Comparison of ENCODE assay signal across 41 cellular contexts in the genomic region with DNA sequence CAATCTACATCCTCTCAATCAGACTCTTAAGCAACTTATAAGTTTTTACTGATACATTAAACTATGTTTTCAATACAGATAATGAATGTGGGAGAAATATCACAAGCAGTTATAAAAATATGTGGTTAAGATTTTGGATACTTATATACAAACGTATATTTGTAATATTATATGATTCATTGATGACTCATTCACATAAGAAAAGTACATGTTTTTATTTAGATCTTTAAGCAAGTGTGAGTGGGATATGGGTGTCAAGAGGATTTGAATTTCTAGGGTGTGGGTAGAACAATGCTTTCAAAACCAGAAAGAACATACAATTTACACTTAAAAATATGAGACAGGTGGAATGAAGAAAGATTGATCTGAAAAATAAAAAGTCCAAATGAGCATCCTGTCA. TPM values are rescaled to one million over a fixed set of nuclear protein-coding genes. Genes with fewer than 3 reads are reported as not detected.
"Had no signal": no experiment of that assay in that cellular context is flagged by ENCODE, and none has a peak within 500 bp of the region (broad histone marks: within the 10 kb centered on the region; RNA-seq: fewer than 3 reads in every experiment).

No MANE protein-coding gene starts in this region.

- H3K27ac Mint-ChIP-seq: activated CD4-positive, alpha-beta T cell treated with anti-CD3 and anti-CD28 coated beads for 36 hours; activated CD4-positive, alpha-beta T cell treated with anti-CD3 and anti-CD28 coated beads, Interleukin-2, amount 10 ng/mL, durations not matched to agents 7 days and 5 days; activated CD8-positive, alpha-beta T cell treated with anti-CD3 and anti-CD28 coated beads for 36 hours; activated naive CD4-positive, alpha-beta T cell treated with anti-CD3 and anti-CD28 coated beads for 36 hours; activated naive CD4-positive, alpha-beta T cell treated with anti-CD3 and anti-CD28 coated beads, Interleukin-2, amount 50 U/mL, for 72 hours; activated naive CD8-positive, alpha-beta T cell treated with anti-CD3 and anti-CD28 coated beads for 36 hours; activated T-cell treated with anti-CD3 and anti-CD28 coated beads, Interleukin-2, amount 50 U/mL, for 72 hours; activated T-helper 1 cell treated with anti-CD3 and anti-CD28 coated beads, Interleukin-12 subunit alpha, Interleukin-12 subunit beta, Interleukin-2, Interleukin-4 antibody, amounts not matched to agents 30 ng/mL and 10 ng/mL and 1 ng/mL, durations not matched to agents 14 hours and 24 hours and 36 hours; activated T-helper 17 cell treated with anti-CD3 and anti-CD28 coated beads, Interleukin-2, amount 50 U/mL, for 72 hours; T-cell; T-helper 17 cell; WTC11 had no signal

- H3K4me1 Mint-ChIP-seq: activated CD4-positive, alpha-beta T cell treated with anti-CD3 and anti-CD28 coated beads for 36 hours; activated CD4-positive, alpha-beta T cell treated with anti-CD3 and anti-CD28 coated beads, Interleukin-2, amount 10 ng/mL, durations not matched to agents 7 days and 5 days; activated naive CD8-positive, alpha-beta T cell treated with anti-CD3 and anti-CD28 coated beads for 36 hours; activated T-helper 17 cell treated with anti-CD3 and anti-CD28 coated beads, Interleukin-2, amount 50 U/mL, for 72 hours; central memory CD8-positive, alpha-beta T cell; T-cell; T-helper 17 cell; WTC11 had no signal

- H3K9me3 Mint-ChIP-seq: activated T-helper 1 cell treated with anti-CD3 and anti-CD28 coated beads, Interleukin-12 subunit alpha, Interleukin-12 subunit beta, Interleukin-2, Interleukin-4 antibody, amounts not matched to agents 30 ng/mL and 10 ng/mL and 1 ng/mL, durations not matched to agents 14 hours and 24 hours and 36 hours had no signal

- FAIRE-seq: astrocyte had no signal

- H3K27me3 Mint-ChIP-seq: activated CD4-positive, alpha-beta T cell treated with anti-CD3 and anti-CD28 coated beads for 36 hours; activated CD4-positive, alpha-beta T cell treated with anti-CD3 and anti-CD28 coated beads, Interleukin-2, amount 10 ng/mL, durations not matched to agents 7 days and 5 days; activated CD8-positive, alpha-beta T cell treated with anti-CD3 and anti-CD28 coated beads for 36 hours; activated naive CD8-positive, alpha-beta T cell treated with anti-CD3 and anti-CD28 coated beads for 36 hours; central memory CD8-positive, alpha-beta T cell; T-cell; T-helper 17 cell had no signal

- H3K36me3 ChIP-seq: adrenal gland, brain microvascular endothelial cell, breast epithelium, cardiac muscle cell, WERI-Rb-1 had no signal

- H3K4me3 Mint-ChIP-seq: activated CD4-positive, alpha-beta T cell treated with anti-CD3 and anti-CD28 coated beads for 36 hours; activated CD4-positive, alpha-beta T cell treated with anti-CD3 and anti-CD28 coated beads, Interleukin-2, amount 10 ng/mL, durations not matched to agents 7 days and 5 days; activated CD8-positive, alpha-beta T cell treated with anti-CD3 and anti-CD28 coated beads for 36 hours; activated naive CD4-positive, alpha-beta T cell treated with anti-CD3 and anti-CD28 coated beads for 36 hours; activated naive CD8-positive, alpha-beta T cell treated with anti-CD3 and anti-CD28 coated beads for 36 hours; activated T-cell treated with anti-CD3 and anti-CD28 coated beads, Interleukin-2, amount 50 U/mL, for 4 hours; activated T-cell treated with anti-CD3 and anti-CD28 coated beads, Interleukin-2, amount 50 U/mL, for 72 hours; activated T-helper 1 cell treated with anti-CD3 and anti-CD28 coated beads, Interleukin-12 subunit alpha, Interleukin-12 subunit beta, Interleukin-2, Interleukin-4 antibody, amounts not matched to agents 30 ng/mL and 10 ng/mL and 1 ng/mL, durations not matched to agents 14 hours and 24 hours and 36 hours; activated T-helper 17 cell treated with anti-CD3 and anti-CD28 coated beads, Interleukin-2, amount 50 U/mL, for 72 hours; central memory CD8-positive, alpha-beta T cell; T-cell; T-helper 17 cell; WTC11 had no signal

- ATAC-seq: activated CD4-positive, alpha-beta T cell treated with anti-CD3 and anti-CD28 coated beads for 36 hours; activated CD4-positive, CD25-positive, alpha-beta regulatory T cell treated with anti-CD3 and anti-CD28 coated beads, Interleukin-2, amount 50 U/mL, for 24 hours; activated CD8-positive, alpha-beta T cell treated with anti-CD3 and anti-CD28 coated beads for 36 hours; activated naive CD4-positive, alpha-beta T cell treated with anti-CD3 and anti-CD28 coated beads, Interleukin-2, amount 50 U/mL, for 72 hours; activated T-cell treated with anti-CD3 and anti-CD28 coated beads, Interleukin-2, amount 50 U/mL, for 4 hours; activated T-cell treated with anti-CD3 and anti-CD28 coated beads, Interleukin-2, amount 50 U/mL, for 72 hours; activated T-helper 17 cell treated with anti-CD3 and anti-CD28 coated beads, Interleukin-2, amount 50 U/mL, for 72 hours; body of pancreas; T-cell; T-helper 17 cell had no signal

- DNase-seq: activated CD4-positive, alpha-beta T cell treated with anti-CD3 and anti-CD28 coated beads for 1 hour; activated CD4-positive, alpha-beta T cell treated with anti-CD3 and anti-CD28 coated beads for 36 hours; activated CD4-positive, alpha-beta T cell treated with anti-CD3 and anti-CD28 coated beads for 48 hours; activated CD4-positive, alpha-beta T cell treated with anti-CD3 and anti-CD28 coated beads, Interleukin-2, amount 10 ng/mL, durations not matched to agents 7 days and 5 days; activated CD4-positive, alpha-beta T cell treated with anti-CD3 and anti-CD28 coated beads, Interleukin-2, amount 50 U/mL, for 48 hours; activated CD4-positive, CD25-positive, alpha-beta regulatory T cell; activated CD8-positive, alpha-beta memory T cell treated with anti-CD3 and anti-CD28 coated beads, Interleukin-2, amount 50 U/mL, for 4 hours; activated CD8-positive, alpha-beta T cell treated with anti-CD3 and anti-CD28 coated beads for 36 hours; activated effector memory CD4-positive, alpha-beta T cell treated with anti-CD3 and anti-CD28 coated beads, Interleukin-2, amount 50 U/mL, for 16 hours; activated gamma-delta T cell treated with Interleukin-2 at 50 U/mL for 16 hours; activated naive CD4-positive, alpha-beta T cell; activated naive CD4-positive, alpha-beta T cell treated with anti-CD3 and anti-CD28 coated beads for 36 hours; activated naive CD4-positive, alpha-beta T cell treated with anti-CD3 and anti-CD28 coated beads, Interleukin-2, amount 50 U/mL, for 16 hours; activated naive CD8-positive, alpha-beta T cell treated with anti-CD3 and anti-CD28 coated beads for 36 hours; activated T-cell treated with anti-CD3 and anti-CD28 coated beads for 4 hours; activated T-cell treated with anti-CD3 and anti-CD28 coated beads, Interleukin-2, amount 50 U/mL, for 1 hour; activated T-cell treated with anti-CD3 and anti-CD28 coated beads, Interleukin-2, amount 50 U/mL, for 4 hours; activated T-cell treated with anti-CD3 and anti-CD28 coated beads, Interleukin-2, amount 50 U/mL, for 72 hours; adrenal gland; amniotic stem cell; aorta; body of pancreas; brain microvascular endothelial cell; caudate nucleus; cerebellar nuclear complex; T-cell; T-helper 17 cell; WERI-Rb-1 had no signal

- H3K4me3 ChIP-seq: adrenal gland, body of pancreas, breast epithelium, cardiac muscle cell had no signal

- H3K36me3 Mint-ChIP-seq: activated naive CD8-positive, alpha-beta T cell treated with anti-CD3 and anti-CD28 coated beads for 36 hours; T-cell had no signal

- H3K27me3 ChIP-seq: adrenal gland, body of pancreas, brain microvascular endothelial cell, breast epithelium, cardiac muscle cell had no signal

RNA-seq across cellular contexts. Expression of gene ISL1, which starts 36.1 kb away (rescaled TPM):
- total RNA-seq: activated CD4-positive, alpha-beta T cell treated with anti-CD3 and anti-CD28 coated beads for 36 hours; activated CD4-positive, alpha-beta T cell treated with anti-CD3 and anti-CD28 coated beads, Interleukin-2, amount 10 ng/mL, durations not matched to agents 7 days and 5 days; activated CD8-positive, alpha-beta memory T cell treated with anti-CD3 and anti-CD28 coated beads for 36 hours; activated CD8-positive, alpha-beta T cell treated with anti-CD3 and anti-CD28 coated beads for 36 hours; activated naive CD4-positive, alpha-beta T cell treated with anti-CD3 and anti-CD28 coated beads for 36 hours; activated naive CD4-positive, alpha-beta T cell treated with anti-CD3 and anti-CD28 coated beads, Interleukin-2, amount 50 U/mL, for 72 hours; activated naive CD8-positive, alpha-beta T cell treated with anti-CD3 and anti-CD28 coated beads for 36 hours; activated T-cell treated with anti-CD3 and anti-CD28 coated beads, Interleukin-2, amount 50 U/mL, for 4 hours; activated T-cell treated with anti-CD3 and anti-CD28 coated beads, Interleukin-2, amount 50 U/mL, for 72 hours; activated T-helper 1 cell treated with anti-CD3 and anti-CD28 coated beads, Interleukin-12 subunit alpha, Interleukin-12 subunit beta, Interleukin-2, Interleukin-4 antibody, amounts not matched to agents 30 ng/mL and 10 ng/mL and 1 ng/mL, durations not matched to agents 14 hours and 24 hours and 36 hours; activated T-helper 17 cell treated with anti-CD3 and anti-CD28 coated beads, Interleukin-2, amount 50 U/mL, for 72 hours; chondrocyte; T-cell; T-helper 1 cell treated with Interleukin-12 subunit alpha and Interleukin-12 subunit beta and Interleukin-4 antibody, amounts not matched to agents 30 ng/mL and 1 ng/mL, for 36 hours; T-helper 17 cell; T-helper 2 cell treated with Interferon-gamma antibody and Interleukin-4, amounts not matched to agents 100 ng/mL and 5 ng/mL, for 36 hours; WTC11 had no signal
